9 cellular contexts compared by ENCODE assay signal in genomic region chr21:25563399-25564116, GRCh38. TPM values are rescaled to one million over a fixed set of nuclear protein-coding genes. Genes with fewer than 3 reads are reported as not detected.
A peak's percentile ranks its signal among the peaks of the same experiment; 100 is the strongest.
DNase-seq lines count a peak whose midpoint lies in the region; ATAC-seq, FAIRE-seq and TF ChIP-seq lines count a peak whose summit lies in the region.
"Had no signal": no experiment of that assay in that cellular context is flagged by ENCODE, and none has a peak within 500 bp of the region (broad histone marks: within the 10 kb centered on the region; RNA-seq: fewer than 3 reads in every experiment).

No MANE protein-coding gene starts in this region.

- TF ChIP-seq CTCF in WERI-Rb-1 (IDR thresholded peaks at IDR 0.05; ENCODE audit: low read depth, low read length): no peak
- no peak for TF ChIP-seq CTCF in upper lobe of left lung (IDR thresholded peaks at IDR 0.05)

- H3K27me3 ChIP-seq in small intestine (ENCODE audit: control insufficient read depth in 2 of 2, insufficient read depth in 2 of 2, low read length in 2 of 2) (no peaks in the 10 kb centered on the region), WERI-Rb-1 (ENCODE audit: insufficient read depth, low read depth, severe bottlenecking) (no peaks in the 10 kb centered on the region), upper lobe of left lung (no peaks in the 10 kb centered on the region)

- ATAC-seq in GM18907 (IDR thresholded peaks at IDR 0.05; ENCODE audit: unreplicated experiment) (peak; percentile 32), upper lobe of left lung (ENCODE audit: low FRiP score in 2 of 2) (no peak)
- peak; percentile 34 to 50 for ATAC-seq in activated T-cell treated with anti-CD3 and anti-CD28 coated beads, Interleukin-2, amount 50 U/mL, for 72 hours (replicated peaks in 1 of 2)

- FAIRE-seq in small intestine (lab: Jason Lieb, UNC): no peak
- FAIRE-seq: TTC549 had no signal

- TF ChIP-seq EP300 in upper lobe of left lung (IDR thresholded peaks at IDR 0.05): no peak

- peak overlapping the region; percentile 86 for H3K27ac Mint-ChIP-seq in activated T-cell treated with anti-CD3 and anti-CD28 coated beads, Interleukin-2, amount 50 U/mL, for 72 hours

- H3K4me1 ChIP-seq in small intestine (ENCODE audit: control insufficient read depth in 2 of 2, insufficient read depth in 1 of 2, low read depth in 1 of 2, low read length in 1 of 2) (peaks cover 2 to 6% of the 10 kb centered on the region in 2 donors), upper lobe of left lung (peaks cover 16 to 23% (median 19%) of the 10 kb centered on the region in 4 donors)

- H3K4me3 ChIP-seq in Jurkat, Clone E6-1 (ENCODE audit: low read length): no peak overlapping the region
- H3K4me3 ChIP-seq in small intestine (ENCODE audit: low read depth in 1 of 2, low read length in 2 of 2) (no peak overlapping the region), WERI-Rb-1 (ENCODE audit: low read depth, low read length) (no peak overlapping the region), upper lobe of left lung (peak overlapping the region in 2 of 4 donors; percentile 2 to 6)

- no peaks in the 10 kb centered on the region for H3K27me3 Mint-ChIP-seq in activated T-cell treated with anti-CD3 and anti-CD28 coated beads, Interleukin-2, amount 50 U/mL, for 72 hours (ENCODE audit: low read depth)

- 67 to 88% (median 80%) methylated on average over 3 of the region's 3 CpGs for WGBS in small intestine, 3 donors
- WGBS in upper lobe of left lung, 2 donors: 62 to 70% methylated on average over 3 of the region's 3 CpGs

- peak in 1 of 4 donors; percentile 23 for TF ChIP-seq POLR2A in upper lobe of left lung (IDR thresholded peaks at IDR 0.05)

- H3K36me3 Mint-ChIP-seq in activated T-cell treated with anti-CD3 and anti-CD28 coated beads, Interleukin-2, amount 50 U/mL, for 72 hours (ENCODE audit: insufficient read depth in 2 of 2): peaks cover 37 to 56% of the 10 kb centered on the region in 2 donors

- peak; percentile 44 for DNase-seq in Jurkat, Clone E6-1 (ENCODE audit: low read depth, low spot score)
- peak; percentile 57 to 62 for DNase-seq in activated T-cell treated with anti-CD3 and anti-CD28 coated beads, Interleukin-2, amount 50 U/mL, for 72 hours
- DNase-seq in small intestine (peak; percentile 19), WERI-Rb-1 (no peak), upper lobe of left lung (no peak), NCI-H2081 treated with DMSO at 0.1 percent for 48 hours (lab: John Stamatoyannopoulos, UW) (no peak)
- DNase-seq: head of caudate nucleus had no signal

- H3K27ac ChIP-seq in small intestine (ENCODE audit: low read depth in 1 of 2, low read length in 1 of 2) (peak overlapping the region in 1 of 2 donors; percentile 59), WERI-Rb-1 (no peak overlapping the region), upper lobe of left lung (no peak overlapping the region)

- H3K4me1 Mint-ChIP-seq in activated T-cell treated with anti-CD3 and anti-CD28 coated beads, Interleukin-2, amount 50 U/mL, for 72 hours (ENCODE audit: low read depth): peaks cover 78% of the 10 kb centered on the region

- no peaks in the 10 kb centered on the region for H3K36me3 ChIP-seq in small intestine (ENCODE audit: control insufficient read depth in 2 of 2, insufficient read depth in 2 of 2, low read length in 2 of 2)
- no peaks in the 10 kb centered on the region; the same call in none of the 2 replicates for H3K36me3 ChIP-seq in WERI-Rb-1
- H3K36me3 ChIP-seq in upper lobe of left lung: no peaks in the 10 kb centered on the region

- peak overlapping the region; percentile 85 to 88 for H3K4me3 Mint-ChIP-seq in activated T-cell treated with anti-CD3 and anti-CD28 coated beads, Interleukin-2, amount 50 U/mL, for 72 hours

- H3K9me3 Mint-ChIP-seq in activated T-cell treated with anti-CD3 and anti-CD28 coated beads, Interleukin-2, amount 50 U/mL, for 72 hours: no peaks in the 10 kb centered on the region

- H3K9me3 ChIP-seq in small intestine (ENCODE audit: control insufficient read depth, low read depth) (no peaks in the 10 kb centered on the region), WERI-Rb-1 (ENCODE audit: severe bottlenecking) (no peaks in the 10 kb centered on the region), upper lobe of left lung (no peaks in the 10 kb centered on the region)

RNA-seq across cellular contexts. Expression of gene MRPL39, which starts 43.7 kb away (rescaled TPM):
- 109 TPM for polyA plus RNA-seq in Jurkat, Clone E6-1 (2012; ENCODE audit: insufficient read depth, insufficient read length)
- total RNA-seq in activated T-cell treated with anti-CD3 and anti-CD28 coated beads, Interleukin-2, amount 50 U/mL, for 72 hours: 10 to 100 TPM; 42.8 to 50.9 TPM
- polyA plus RNA-seq in small intestine: 10 to 100 TPM; 31.1 to 42.9 (median 31.3) TPM
- total RNA-seq in upper lobe of left lung: 10 to 100 TPM; 12.7 to 24.2 (median 19.1) TPM

Comparison
In these comparisons a context has a peak if more than half of its experiments do, and no peak if none do; other contexts are left out.
1. ATAC-seq: peak in GM18907 (single experiment) and activated T-cell treated with anti-CD3 and anti-CD28 coated beads, Interleukin-2, amount 50 U/mL, for 72 hours (2 of 2); none in upper lobe of left lung (0 of 2).
2. DNase-seq: peak in Jurkat, Clone E6-1 (single experiment), activated T-cell treated with anti-CD3 and anti-CD28 coated beads, Interleukin-2, amount 50 U/mL, for 72 hours (2 of 2) and small intestine (single experiment); none in WERI-Rb-1 (single experiment), upper lobe of left lung (0 of 2) and NCI-H2081 treated with DMSO at 0.1 percent for 48 hours (single experiment).